In the genomic region with DNA sequence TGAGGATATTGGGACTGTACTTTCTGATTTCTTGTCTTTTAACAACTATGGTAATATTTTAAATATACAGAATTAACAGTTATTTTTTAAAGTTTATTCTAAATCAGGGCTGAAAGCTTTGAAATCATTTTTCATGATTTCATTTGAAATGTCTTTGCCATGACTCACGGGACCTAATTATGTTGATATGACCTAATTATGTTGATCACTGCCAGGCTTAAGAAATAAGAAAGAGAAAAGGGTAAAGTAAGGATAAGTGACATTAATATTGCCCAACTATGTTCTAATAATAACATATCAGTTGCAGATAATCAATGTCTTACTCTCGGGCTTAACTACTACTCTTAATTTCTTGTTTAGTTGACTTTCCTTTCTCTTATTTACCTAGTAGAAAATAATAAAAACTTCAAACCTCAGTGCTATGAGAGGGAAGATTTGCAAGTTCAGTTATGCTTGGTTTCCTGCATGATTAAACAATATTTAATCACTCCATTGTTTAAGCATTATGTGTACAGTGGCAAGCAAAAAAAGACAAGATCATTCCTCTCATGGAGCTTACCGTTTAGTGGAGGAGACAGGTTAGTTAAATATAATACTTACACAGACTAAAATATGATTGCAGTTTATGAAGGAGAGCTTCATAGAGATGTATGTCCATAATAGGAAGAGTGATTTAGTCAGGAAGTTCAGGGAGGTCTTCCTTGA, we compare ENCODE assay signal across 14 cellular contexts.
DNase-seq lines count a peak whose midpoint lies in the region; ATAC-seq and TF ChIP-seq lines count a peak whose summit lies in the region.
"Had no signal": no experiment of that assay in that cellular context is flagged by ENCODE, and none has a peak within 500 bp of the region (broad histone marks: within the 10 kb centered on the region; RNA-seq: fewer than 3 reads in every experiment).

No MANE protein-coding gene starts in this region.

- WGBS in stomach, 5 donors: 34 to 52% (median 40%) methylated on average over 3 of the region's 3 CpGs

- intact Hi-C loops in stomach (cut with DNase I; ENCODE audit: low total_unique reads) (no loop called here), mucosa of descending colon (cut with DNase I, micrococcal nuclease) (no loop called here)

- ATAC-seq in T-cell (replicated peaks in 1 of 4): no peak
- ATAC-seq in mucosa of descending colon: no peak

- no peaks in the 10 kb centered on the region for H4K20me1 ChIP-seq in neural cell (ENCODE audit: insufficient read depth)

- TF ChIP-seq CTCF in neural cell (IDR thresholded peaks at IDR 0.05; ENCODE audit: poor library complexity, severe bottlenecking) (no peak), stomach (IDR thresholded peaks at IDR 0.05) (no peak), mucosa of descending colon (IDR thresholded peaks at IDR 0.05) (no peak)

- no peak for TF ChIP-seq EP300 in neural cell (conservative IDR thresholded peaks at IDR 0.05; ENCODE audit: poor library complexity, severe bottlenecking)
- TF ChIP-seq EP300 in stomach (IDR thresholded peaks at IDR 0.05): no peak

- H3K79me2 ChIP-seq in neural cell (replicated peaks; ENCODE audit: insufficient read depth, low read length): no peaks in the 10 kb centered on the region

- CTCF ChIA-PET in T-cell (lab: Charles Lee): no interaction called here

- H3K4me3 ChIP-seq in neural cell (ENCODE audit: low read length) (no peak overlapping the region), stomach (no peak overlapping the region), mucosa of descending colon (no peak overlapping the region)
- H3K4me3 ChIP-seq: right atrium auricular region had no signal

- H3K4me1 ChIP-seq in stomach: peaks cover 0 to 13% (median 4%) of the 10 kb centered on the region in 4 donors
- no peaks in the 10 kb centered on the region for H3K4me1 ChIP-seq in mucosa of descending colon (ENCODE audit: low read depth)

- H3K4me2 ChIP-seq in neural cell (ENCODE audit: low read length): peak overlapping the region; percentile 17

- H3K27me3 ChIP-seq in neural cell (ENCODE audit: insufficient read depth, low read depth, low read length): no peaks in the 10 kb centered on the region
- no peaks in the 10 kb centered on the region for H3K27me3 ChIP-seq in stomach
- H3K27me3 ChIP-seq: right atrium auricular region had no signal

- H3K36me3 Mint-ChIP-seq in T-cell: peaks cover 32% of the 10 kb centered on the region

- H3K36me3 ChIP-seq in neural cell (ENCODE audit: insufficient read depth, low read length) (peaks cover 3% of the 10 kb centered on the region), stomach (peaks cover 12 to 58% (median 39%) of the 10 kb centered on the region in 4 donors), mucosa of descending colon (ENCODE audit: low read depth) (no peaks in the 10 kb centered on the region)

- POLR2A ChIA-PET in T-cell (lab: Charles Lee): interaction anchor here in 1 of 2 donors (0.5 kb wide), 1 partner anchor 122 kb away, joined by 9 read pairs; no protein-coding TSS in a partner anchor

- no peak overlapping the region for H3K27ac ChIP-seq in neural cell (ENCODE audit: low read length)
- H3K27ac ChIP-seq in stomach: no peak overlapping the region
- H3K27ac ChIP-seq: C4-2B, right atrium auricular region had no signal

- H3K9me3 Mint-ChIP-seq in T-cell: no peaks in the 10 kb centered on the region
- H3K9me3 Mint-ChIP-seq: activated CD4-positive, alpha-beta memory T cell treated with anti-CD3 and anti-CD28 coated beads for 36 hours; nephron had no signal

- no peak for TF ChIP-seq RAD21 in neural cell (conservative IDR thresholded peaks at IDR 0.05)

- DNase-seq in ELR (ENCODE audit: low read depth): peak; percentile 32
- DNase-seq in T-cell: no peak
- peak; percentile 36 for DNase-seq in fibroblast of gingiva (ENCODE audit: low read depth)
- no peak for DNase-seq in stomach
- DNase-seq in KG1 (lab: John Stamatoyannopoulos, UW): no peak
- no peak for DNase-seq in mucosa of descending colon
- DNase-seq: activated CD4-positive, alpha-beta memory T cell treated with anti-CD3 and anti-CD28 coated beads for 36 hours; erythroblast; NCI-H187; NCI-H446 had no signal

- TF ChIP-seq POLR2A in stomach (IDR thresholded peaks at IDR 0.05): no peak

- H3K9ac ChIP-seq in neural cell (ENCODE audit: low read length): no peak overlapping the region

- H2AFZ ChIP-seq in neural cell (ENCODE audit: low read depth, low read length): no peak overlapping the region

- no peaks in the 10 kb centered on the region for H3K9me2 ChIP-seq in neural cell (ENCODE audit: insufficient read depth, low read length)

- H3K4me3 Mint-ChIP-seq in T-cell: no peak overlapping the region
- H3K4me3 Mint-ChIP-seq: activated CD4-positive, alpha-beta memory T cell treated with anti-CD3 and anti-CD28 coated beads for 36 hours; nephron had no signal

- H3K27me3 Mint-ChIP-seq in T-cell: no peaks in the 10 kb centered on the region
- H3K27me3 Mint-ChIP-seq: activated CD4-positive, alpha-beta memory T cell treated with anti-CD3 and anti-CD28 coated beads for 36 hours had no signal

- H3K9me3 ChIP-seq in neural cell (ENCODE audit: low read length): no peaks in the 10 kb centered on the region
- no peaks in the 10 kb centered on the region for H3K9me3 ChIP-seq in stomach
- H3K9me3 ChIP-seq in mucosa of descending colon: no peaks in the 10 kb centered on the region
- H3K9me3 ChIP-seq: right atrium auricular region had no signal

- H3K4me1 Mint-ChIP-seq in T-cell: peaks cover 0 to 5% (median 1%) of the 10 kb centered on the region in 3 donors
- H3K4me1 Mint-ChIP-seq: nephron had no signal

- H3F3A ChIP-seq in neural cell (ENCODE audit: insufficient read depth, low read length, poor library complexity, severe bottlenecking): no peaks in the 10 kb centered on the region

- peak overlapping the region; percentile 36 to 62 for H3K27ac Mint-ChIP-seq in T-cell
- H3K27ac Mint-ChIP-seq: activated CD4-positive, alpha-beta memory T cell treated with anti-CD3 and anti-CD28 coated beads for 36 hours; nephron had no signal

TF ChIP-seq in neural cell, 6 proteins besides CTCF, POLR2A, EP300 and RAD21:
- TF ChIP-seq TAF1 (IDR thresholded peaks at IDR 0.05; ENCODE audit: low read depth) (no peak), SMC3 (conservative IDR thresholded peaks at IDR 0.05; ENCODE audit: poor library complexity) (no peak)

Comparison
In these comparisons a context has a peak if more than half of its experiments do, and no peak if none do; other contexts are left out.
1. DNase-seq: peak in ELR (single experiment) and fibroblast of gingiva (single experiment); none in T-cell (0 of 34), stomach (single experiment), KG1 (single experiment) and mucosa of descending colon (0 of 3).